In the genomic region with DNA sequence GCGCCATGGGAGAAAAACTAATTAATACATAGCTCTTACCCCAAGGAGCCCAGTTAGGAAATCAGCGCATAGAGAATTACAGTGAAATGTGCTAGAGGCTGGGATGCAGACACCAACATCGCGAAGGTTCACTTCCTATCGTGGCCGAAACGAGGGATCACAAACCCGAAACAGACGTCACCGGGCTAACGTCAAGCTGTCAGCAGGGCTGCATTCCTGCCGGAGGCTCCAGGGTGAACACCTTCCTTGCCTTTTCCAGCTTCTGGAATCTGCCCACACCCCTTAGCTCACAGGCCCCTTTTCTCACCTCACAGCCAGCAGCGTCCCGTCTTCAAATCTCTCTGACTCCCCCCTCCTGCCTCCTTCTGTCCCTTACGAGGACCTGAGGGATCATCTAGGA, we compare ENCODE assay signal across 19 cellular contexts. TPM values are rescaled to one million over a fixed set of nuclear protein-coding genes. Genes with fewer than 3 reads are reported as not detected.
DNase-seq lines count a peak whose midpoint lies in the region; TF ChIP-seq lines count a peak whose summit lies in the region.
"Had no signal": no experiment of that assay in that cellular context is flagged by ENCODE, and none has a peak within 500 bp of the region (broad histone marks: within the 10 kb centered on the region; RNA-seq: fewer than 3 reads in every experiment).

No MANE protein-coding gene starts in this region.

- H3K36me3 ChIP-seq in H7 (replicated peaks; ENCODE audit: control insufficient read depth, insufficient read depth, low read length) (no peaks in the 10 kb centered on the region), WERI-Rb-1 (no peaks in the 10 kb centered on the region)
- H3K36me3 ChIP-seq: MG63 had no signal

- H3K4me3 ChIP-seq in H7 (ENCODE audit: insufficient read depth, low read depth, low read length) (no peak overlapping the region), WERI-Rb-1 (ENCODE audit: low read depth, low read length) (peak overlapping the region; percentile 42)
- H3K4me3 ChIP-seq: MG63 had no signal

- peak overlapping the region; percentile 73 for H3K27ac ChIP-seq in WERI-Rb-1

- peak; percentile 22 for DNase-seq in H7
- peak; percentile 67 for DNase-seq in WERI-Rb-1
- DNase-seq in islet precursor cell, result peak; percentile 51
- peak; percentile 3 for DNase-seq in stimulated activated CD8-positive, alpha-beta memory T cell treated with anti-CD3 and anti-CD28 coated beads, Interleukin-4, amount 100 ng/mL, for 48 hours
- DNase-seq in GDM1 (lab: John Stamatoyannopoulos, UW), result no peak
- no peak for DNase-seq in NCI-H345 (lab: John Stamatoyannopoulos, UW)
- DNase-seq in NCI-H187 treated with DMSO at 0.1 percent for 48 hours (lab: John Stamatoyannopoulos, UW), result no peak
- DNase-seq: ACHN; C1 segment of cervical spinal cord; CD8-positive, alpha-beta memory T cell; Karpas-422; MG63; NCI-H1048; NCI-H1436; NCI-H2171; NCI-H446 treated with DMSO at 0.1 percent for 48 hours; Right ventricle myocardium superior had no signal

- no peaks in the 10 kb centered on the region for H3K27me3 ChIP-seq in H7 (ENCODE audit: control insufficient read depth, insufficient read depth, low read length)
- H3K27me3 ChIP-seq in WERI-Rb-1 (ENCODE audit: insufficient read depth, low read depth, severe bottlenecking), result no peaks in the 10 kb centered on the region
- H3K27me3 ChIP-seq: MG63 had no signal

- no peak for TF ChIP-seq CTCF in WERI-Rb-1 (IDR thresholded peaks at IDR 0.05; ENCODE audit: low read depth, low read length)

- no peaks in the 10 kb centered on the region for H3K9me3 ChIP-seq in WERI-Rb-1 (ENCODE audit: severe bottlenecking)

RNA-seq across cellular contexts. Expression of a gene that starts 13.0 kb away (rescaled TPM):
- not detected in 2 replicates for total RNA-seq in H7 (2014; rRNA removed; shearing (Covaris generic))
- total RNA-seq: HT-29, Right ventricle myocardium superior had no signal

RNA-seq across cellular contexts. Expression of a gene that starts 16.5 kb away (rescaled TPM):
- 0.18 and 0.21 TPM in 2 replicates for total RNA-seq in H7 (2014; rRNA removed; shearing (Covaris generic))
- total RNA-seq: CD8-positive, alpha-beta memory T cell; HT-29; OCI-LY7 had no signal

RNA-seq across cellular contexts. Expression of a gene that starts 34.9 kb away (rescaled TPM):
- total RNA-seq in H7 (2014; rRNA removed; shearing (Covaris generic)), result 0.21 TPM in 1 of 2 replicates, not detected in the other
- total RNA-seq: CD8-positive, alpha-beta memory T cell; HT-29; OCI-LY7 had no signal

Comparison
In these comparisons a context has a peak if more than half of its experiments do, and no peak if none do; other contexts are left out.
1. DNase-seq: peak in H7 (single experiment), WERI-Rb-1 (single experiment), islet precursor cell (single experiment) and stimulated activated CD8-positive, alpha-beta memory T cell treated with anti-CD3 and anti-CD28 coated beads, Interleukin-4, amount 100 ng/mL, for 48 hours (single experiment); none in GDM1 (single experiment), NCI-H345 (single experiment) and NCI-H187 treated with DMSO at 0.1 percent for 48 hours (single experiment).